8 cellular contexts compared by ENCODE assay signal in genomic region chr1:183180213-183180612, GRCh38. TPM values are rescaled to one million over a fixed set of nuclear protein-coding genes. Genes with fewer than 3 reads are reported as not detected.
A peak's percentile ranks its signal among the peaks of the same experiment; 100 is the strongest.
DNase-seq lines count a peak whose midpoint lies in the region; ATAC-seq and TF ChIP-seq lines count a peak whose summit lies in the region.

No MANE protein-coding gene starts in this region.

- POLR2A ChIA-PET in activated CD4-positive, alpha-beta memory T cell treated with anti-CD3 and anti-CD28 coated beads, Interleukin-2, amount 10 ng/mL, durations not matched to agents 7 days and 5 days (lab: Charles Lee), result no interaction called here

- intact Hi-C loops in ascending aorta (cut with DNase I), result loop anchor here (2.0 kb wide), 1 partner anchor 55 kb away; no protein-coding TSS in a partner anchor
- intact Hi-C loops in posterior vena cava (cut with DNase I), result no loop called here

- H3K27ac ChIP-seq in ascending aorta, result peak overlapping the region; percentile 59 to 66

- ATAC-seq in HG03045 (IDR thresholded peaks at IDR 0.05; ENCODE audit: unreplicated experiment) (peak; percentile 22), GM21825 (IDR thresholded peaks at IDR 0.05; ENCODE audit: unreplicated experiment) (no peak)

- H3K27me3 ChIP-seq in ascending aorta, result no peaks in the 10 kb centered on the region

- no peaks in the 10 kb centered on the region for H3K36me3 Mint-ChIP-seq in activated CD4-positive, alpha-beta memory T cell treated with anti-CD3 and anti-CD28 coated beads, Interleukin-2, amount 10 ng/mL, durations not matched to agents 7 days and 5 days (ENCODE audit: low read depth)

- in situ Hi-C loops in ACHN (cut with HindIII; ENCODE audit: low pct_ligation_motif_present, low pct_unique_long_range_greater_than_20kb, low sequenced_read_pairs), result no loop called here

- H3K27me3 Mint-ChIP-seq in activated CD4-positive, alpha-beta memory T cell treated with anti-CD3 and anti-CD28 coated beads, Interleukin-2, amount 10 ng/mL, durations not matched to agents 7 days and 5 days, result peaks cover 4% of the 10 kb centered on the region

- peak; percentile 94 for DNase-seq in ACHN
- DNase-seq in ascending aorta (ENCODE audit: low spot score in 2 of 2), result peak in 1 of 2 donors; percentile 82
- peak; percentile 95 for DNase-seq in kidney tubule cell (ENCODE audit: low spot score)
- DNase-seq in posterior vena cava (ENCODE audit: low spot score), result no peak
- DNase-seq in activated CD4-positive, alpha-beta memory T cell treated with anti-CD3 and anti-CD28 coated beads, Interleukin-2, amount 10 ng/mL, durations not matched to agents 7 days and 5 days, result no peak
- no peak for DNase-seq in SHP77 treated with DMSO at 0.1 percent for 48 hours (lab: John Stamatoyannopoulos, UW)

- CTCF ChIA-PET in activated CD4-positive, alpha-beta memory T cell treated with anti-CD3 and anti-CD28 coated beads, Interleukin-2, amount 10 ng/mL, durations not matched to agents 7 days and 5 days (lab: Charles Lee), result no interaction called here

- peaks cover 6% of the 10 kb centered on the region for H3K4me1 Mint-ChIP-seq in activated CD4-positive, alpha-beta memory T cell treated with anti-CD3 and anti-CD28 coated beads, Interleukin-2, amount 10 ng/mL, durations not matched to agents 7 days and 5 days

- no peaks in the 10 kb centered on the region for H3K36me3 ChIP-seq in ascending aorta

- no peaks in the 10 kb centered on the region for H3K9me3 ChIP-seq in ascending aorta

- peaks cover 3 to 12% of the 10 kb centered on the region in 2 donors for H3K4me1 ChIP-seq in ascending aorta

- H3K4me3 Mint-ChIP-seq in activated CD4-positive, alpha-beta memory T cell treated with anti-CD3 and anti-CD28 coated beads, Interleukin-2, amount 10 ng/mL, durations not matched to agents 7 days and 5 days, result no peak overlapping the region

- no peak for TF ChIP-seq CTCF in ascending aorta (IDR thresholded peaks at IDR 0.05)

- no peaks in the 10 kb centered on the region for H3K9me3 Mint-ChIP-seq in activated CD4-positive, alpha-beta memory T cell treated with anti-CD3 and anti-CD28 coated beads, Interleukin-2, amount 10 ng/mL, durations not matched to agents 7 days and 5 days

- H3K27ac Mint-ChIP-seq in activated CD4-positive, alpha-beta memory T cell treated with anti-CD3 and anti-CD28 coated beads, Interleukin-2, amount 10 ng/mL, durations not matched to agents 7 days and 5 days, result no peak overlapping the region

- peak overlapping the region in 1 of 2 donors; percentile 1 for H3K4me3 ChIP-seq in ascending aorta

RNA-seq across cellular contexts. Expression of gene LAMC2, which starts 5.9 kb away (rescaled TPM):
- total RNA-seq in ascending aorta (1.1 TPM), posterior vena cava (1 to 10 TPM; 1.7 to 2.9 TPM)
- not detected for total RNA-seq in activated CD4-positive, alpha-beta memory T cell treated with anti-CD3 and anti-CD28 coated beads, Interleukin-2, amount 10 ng/mL, durations not matched to agents 7 days and 5 days

Comparison
In these comparisons a context has a peak if more than half of its experiments do, and no peak if none do; other contexts are left out.
1. DNase-seq: peak in ACHN (single experiment) and kidney tubule cell (single experiment); none in posterior vena cava (single experiment), activated CD4-positive, alpha-beta memory T cell treated with anti-CD3 and anti-CD28 coated beads, Interleukin-2, amount 10 ng/mL, durations not matched to agents 7 days and 5 days (single experiment) and SHP77 treated with DMSO at 0.1 percent for 48 hours (single experiment).